ENCODE assay signal across 30 cellular contexts in genomic region chr1:219247441-219247840, GRCh38.
DNase-seq lines count a peak whose midpoint lies in the region; ATAC-seq, FAIRE-seq and TF ChIP-seq lines count a peak whose summit lies in the region.
"Had no signal": no experiment of that assay in that cellular context is flagged by ENCODE, and none has a peak within 500 bp of the region (broad histone marks: within the 10 kb centered on the region; RNA-seq: fewer than 3 reads in every experiment).

No MANE protein-coding gene starts in this region.

- FAIRE-seq in GM12892 (lab: Jason Lieb, UNC): no peak
- FAIRE-seq: GM18507, H1, HepG2, K562 had no signal

- no peak overlapping the region for H3K4me3 ChIP-seq in adipocyte (ENCODE audit: low read length)
- H3K4me3 ChIP-seq: K562, PC-9 had no signal

- no peak for TF ChIP-seq POLR2A in GM12892 (IDR thresholded peaks at IDR 0.05; ENCODE audit: low read depth, low read length)

- H3K27ac ChIP-seq in caudate nucleus (ENCODE audit: low read depth, low read length): no peak overlapping the region
- H3K27ac ChIP-seq: PC-9 had no signal

- no peaks in the 10 kb centered on the region for H3K9me3 ChIP-seq in adipocyte (ENCODE audit: control insufficient read depth, low read length)
- H3K9me3 ChIP-seq: BE2C had no signal

- H3K27me3 ChIP-seq in adipocyte (replicated peaks; ENCODE audit: control insufficient read depth, insufficient read depth, low read length): no peaks in the 10 kb centered on the region
- H3K27me3 ChIP-seq: BE2C had no signal

- no peaks in the 10 kb centered on the region for H3K36me3 ChIP-seq in adipocyte (ENCODE audit: control insufficient read depth, insufficient read depth, low read length, severe bottlenecking)
- H3K36me3 ChIP-seq: BE2C had no signal

- DNase-seq in EL (peak; percentile 2), adipocyte (ENCODE audit: low read depth) (peak; percentile 6), iris pigment epithelial cell (ENCODE audit: low read depth) (peak; percentile 16), caudate nucleus (lab: John Stamatoyannopoulos, UW) (no peak), NCI-H345 treated with DMSO at 0.1 percent for 48 hours (lab: John Stamatoyannopoulos, UW; ENCODE audit: unreplicated experiment) (no peak), GM12892 (ENCODE audit: insufficient read length) (no peak)
- DNase-seq: 8988T; ACHN; BE2C; CD8-positive, alpha-beta memory T cell; DMS 273 treated with DMSO at 0.1 percent for 48 hours; DMS79; HCEC 1CT; NCI-H1105 treated with DMSO at 0.1 percent for 48 hours; NCI-H146; NCI-H1930; NCI-H2107; NCI-H446; NCI-H524 treated with DMSO at 0.1 percent for 48 hours; NCI-H82; NK-92 treated with Interleukin-12 subunit alpha and Interleukin-12 subunit beta, amount 100 ng/mL, for 24 hours; PC-9; Right ventricle myocardium superior; RPMI8226 had no signal

- no peaks in the 10 kb centered on the region for H3K4me1 ChIP-seq in adipocyte (ENCODE audit: control insufficient read depth, insufficient read depth, low read length)
- H3K4me1 ChIP-seq: BE2C had no signal

- ATAC-seq in HG02981 (IDR thresholded peaks at IDR 0.05; ENCODE audit: unreplicated experiment) (peak; percentile 78), GM21515 (IDR thresholded peaks at IDR 0.05; ENCODE audit: unreplicated experiment) (no peak)
- ATAC-seq: HepG2, K562 had no signal

- no peak overlapping the region for H3K9ac ChIP-seq in adipocyte (ENCODE audit: low read length)

Comparison
In these comparisons a context has a peak if more than half of its experiments do, and no peak if none do; other contexts are left out.
1. DNase-seq: peak in EL (single experiment), adipocyte (single experiment) and iris pigment epithelial cell (single experiment); none in caudate nucleus (0 of 61), NCI-H345 treated with DMSO at 0.1 percent for 48 hours (single experiment) and GM12892 (single experiment).